ENCODE assay signal across 15 cellular contexts in genomic region chr11:118238397-118238796, GRCh38. TPM values are rescaled to one million over a fixed set of nuclear protein-coding genes. Genes with fewer than 3 reads are reported as not detected.
DNase-seq lines count a peak whose midpoint lies in the region; ATAC-seq and TF ChIP-seq lines count a peak whose summit lies in the region.
"Had no signal": no experiment of that assay in that cellular context is flagged by ENCODE, and none has a peak within 500 bp of the region (broad histone marks: within the 10 kb centered on the region; RNA-seq: fewer than 3 reads in every experiment).

No MANE protein-coding gene starts in this region.

- CTCF ChIA-PET in Caco-2 (lab: Charles Lee), result interaction anchor here (2.1 kb wide), 1 partner anchor 40 kb away, joined by 15 read pairs; no protein-coding TSS in a partner anchor
- CTCF ChIA-PET in activated CD8-positive, alpha-beta T cell treated with anti-CD3 and anti-CD28 coated beads for 36 hours (lab: Charles Lee), result interaction anchor here (0.8 kb wide), 1 partner anchor 21 kb away, joined by 3 read pairs; no protein-coding TSS in a partner anchor

- DNase-seq in CD1c-positive myeloid dendritic cell (ENCODE audit: extremely low spot score), result peak; percentile 67
- no peak for DNase-seq in Caco-2
- DNase-seq in activated CD8-positive, alpha-beta T cell treated with anti-CD3 and anti-CD28 coated beads for 36 hours, result no peak
- DNase-seq in left lung, result no peak
- DNase-seq in NCI-H2081 (lab: John Stamatoyannopoulos, UW), result no peak
- DNase-seq in dorsolateral prefrontal cortex, result no peak
- DNase-seq: activated CD8-positive, alpha-beta memory T cell treated with anti-CD3 and anti-CD28 coated beads for 24 hours; amygdala; hypothalamus; naive B cell; NCI-H1417 treated with DMSO at 0.1 percent for 48 hours; NCI-H446; uterus had no signal

- H3K4me1 Mint-ChIP-seq in Caco-2 (ENCODE audit: low read depth, unreplicated experiment), result peaks cover 65% of the 10 kb centered on the region
- peaks cover 57% of the 10 kb centered on the region for H3K4me1 Mint-ChIP-seq in activated CD8-positive, alpha-beta T cell treated with anti-CD3 and anti-CD28 coated beads for 36 hours (ENCODE audit: low read depth)

- H3K27ac Mint-ChIP-seq in Caco-2 (ENCODE audit: unreplicated experiment), result peak overlapping the region; percentile 77
- peak overlapping the region; percentile 97 for H3K27ac Mint-ChIP-seq in activated CD8-positive, alpha-beta T cell treated with anti-CD3 and anti-CD28 coated beads for 36 hours
- H3K27ac Mint-ChIP-seq: naive B cell had no signal

- H3K27ac ChIP-seq in left lung (peak overlapping the region; percentile 29 to 92), dorsolateral prefrontal cortex (no peak overlapping the region)
- H3K27ac ChIP-seq: uterus had no signal

- H3K36me3 Mint-ChIP-seq in Caco-2 (ENCODE audit: insufficient read depth, unreplicated experiment), result peaks cover 25% of the 10 kb centered on the region
- peaks cover 77% of the 10 kb centered on the region for H3K36me3 Mint-ChIP-seq in activated CD8-positive, alpha-beta T cell treated with anti-CD3 and anti-CD28 coated beads for 36 hours (ENCODE audit: low read depth)

- no TSS peak for BruUV-seq in Caco-2 (replicated peaks; lab: Mats Ljungman, UMichigan)

- no peak overlapping the region for H3K4me3 Mint-ChIP-seq in Caco-2 (ENCODE audit: unreplicated experiment)
- H3K4me3 Mint-ChIP-seq in activated CD8-positive, alpha-beta T cell treated with anti-CD3 and anti-CD28 coated beads for 36 hours, result peak overlapping the region; percentile 86
- H3K4me3 Mint-ChIP-seq: naive B cell had no signal

- H3K27me3 ChIP-seq in Caco-2 (replicated peaks; ENCODE audit: control insufficient read depth, insufficient read depth, low read length) (no peaks in the 10 kb centered on the region), left lung (no peaks in the 10 kb centered on the region), dorsolateral prefrontal cortex (peaks cover 0 to 7% (median 0%) of the 10 kb centered on the region in 45 donors)
- H3K27me3 ChIP-seq: uterus had no signal

- POLR2A ChIA-PET in Caco-2 (lab: Charles Lee), result interaction anchor here (0.7 kb wide), 1 partner anchor 24 kb away, joined by 3 read pairs; no protein-coding TSS in a partner anchor
- POLR2A ChIA-PET in activated CD8-positive, alpha-beta T cell treated with anti-CD3 and anti-CD28 coated beads for 36 hours (lab: Charles Lee), result interaction anchor here (0.6 to 9.4 kb wide), 7 partner anchors 7 to 196 kb away, joined by 3 to 364 read pairs (median 24); partner anchors contain the start of gene JAML

- TF ChIP-seq CTCF in Caco-2 (IDR thresholded peaks at IDR 0.05; ENCODE audit: insufficient read depth in 1 of 2, low read depth in 1 of 2, low read length in 1 of 2, severe bottlenecking in 1 of 2, unreplicated experiment in 1 of 2) (no peak), left lung (IDR thresholded peaks at IDR 0.05) (no peak), dorsolateral prefrontal cortex (IDR thresholded peaks at IDR 0.05 in 54 of 56, conservative IDR thresholded peaks at IDR 0.05 in 2 of 56; ENCODE audit: low read depth in 1 of 56, partially characterized antibody in 56 of 56) (no peak)
- TF ChIP-seq CTCF in activated CD8-positive, alpha-beta T cell treated with anti-CD3 and anti-CD28 coated beads for 36 hours (IDR thresholded peaks at IDR 0.05), result no peak

- peaks cover 93% of the 10 kb centered on the region for H3K4me1 ChIP-seq in Caco-2
- peaks cover 7 to 71% of the 10 kb centered on the region in 2 donors for H3K4me1 ChIP-seq in left lung
- H3K4me1 ChIP-seq: uterus had no signal

- intact Hi-C loops in Caco-2 (cut with micrococcal nuclease; ENCODE audit: unreplicated experiment), result no loop called here
- intact Hi-C loops in activated CD8-positive, alpha-beta T cell treated with anti-CD3 and anti-CD28 coated beads for 36 hours (cut with micrococcal nuclease), result loop anchor here (5.0 kb wide), 1 partner anchor 36 kb away; no protein-coding TSS in a partner anchor
- intact Hi-C loops in left lung (cut with DNase I), result no loop called here
- intact Hi-C loops in dorsolateral prefrontal cortex (cut with DNase I), result no loop called here

- no peaks in the 10 kb centered on the region for H3K9me3 Mint-ChIP-seq in Caco-2 (ENCODE audit: unreplicated experiment)
- H3K9me3 Mint-ChIP-seq in activated CD8-positive, alpha-beta T cell treated with anti-CD3 and anti-CD28 coated beads for 36 hours, result no peaks in the 10 kb centered on the region
- H3K9me3 Mint-ChIP-seq: naive B cell had no signal

- ATAC-seq in activated CD8-positive, alpha-beta T cell treated with anti-CD3 and anti-CD28 coated beads for 36 hours, result no peak
- ATAC-seq in left lung (no peak), GM21360 (IDR thresholded peaks at IDR 0.05; ENCODE audit: unreplicated experiment) (no peak)

- H3K4me3 ChIP-seq in Caco-2 (ENCODE audit: low read depth, low read length), result no peak overlapping the region
- no peak overlapping the region for H3K4me3 ChIP-seq in left lung
- no peak overlapping the region for H3K4me3 ChIP-seq in dorsolateral prefrontal cortex
- H3K4me3 ChIP-seq: uterus had no signal

- no peaks in the 10 kb centered on the region for H3K27me3 Mint-ChIP-seq in Caco-2 (ENCODE audit: insufficient read depth, unreplicated experiment)
- H3K27me3 Mint-ChIP-seq in activated CD8-positive, alpha-beta T cell treated with anti-CD3 and anti-CD28 coated beads for 36 hours, result no peaks in the 10 kb centered on the region

- H3K9me3 ChIP-seq in Caco-2, result no peaks in the 10 kb centered on the region
- H3K9me3 ChIP-seq in left lung, result no peaks in the 10 kb centered on the region
- H3K9me3 ChIP-seq: uterus had no signal

- H3K36me3 ChIP-seq in Caco-2 (ENCODE audit: control insufficient read depth, insufficient read depth, low read length) (peaks cover 3% of the 10 kb centered on the region; the same call in 1 of the 2 replicates), left lung (peaks cover 0 to 14% of the 10 kb centered on the region in 2 donors)
- H3K36me3 ChIP-seq: uterus had no signal

RNA-seq across cellular contexts. Expression of gene JAML, which starts 13.6 kb away (rescaled TPM):
- 8.9 and 12.0 TPM in 2 replicates for total RNA-seq in Caco-2 (2022)
- 100 to 1,000 TPM; 236 to 251 TPM for total RNA-seq in activated CD8-positive, alpha-beta T cell treated with anti-CD3 and anti-CD28 coated beads for 36 hours
- 10 to 100 TPM; 20.4 to 47.2 TPM for total RNA-seq in left lung
- total RNA-seq in dorsolateral prefrontal cortex, result 1 to 10 TPM in 54 of 120 experiments, under 1 TPM in 59, not detected in 7; 0.10 to 5.0 (median 0.98) TPM
- total RNA-seq: G401 had no signal

RNA-seq across cellular contexts. Expression of gene MPZL3, which starts 13.8 kb away (rescaled TPM):
- total RNA-seq in Caco-2 (2022) (29.6 and 31.8 TPM in 2 replicates), left lung (10 to 100 TPM; 13.2 to 16.3 TPM), dorsolateral prefrontal cortex (1 to 10 TPM in 50 of 120 experiments, under 1 TPM in 70; 0.24 to 2.4 (median 0.86) TPM)
- total RNA-seq in activated CD8-positive, alpha-beta T cell treated with anti-CD3 and anti-CD28 coated beads for 36 hours, result 10 to 100 TPM; 51.1 to 51.7 TPM
- total RNA-seq: G401 had no signal

RNA-seq across cellular contexts. Expression of gene MPZL2, which starts 25.7 kb away (rescaled TPM):
- 69.9 and 80.2 TPM in 2 replicates for total RNA-seq in Caco-2 (2022)
- 10 to 100 TPM; 26.2 to 31.0 TPM for total RNA-seq in activated CD8-positive, alpha-beta T cell treated with anti-CD3 and anti-CD28 coated beads for 36 hours
- total RNA-seq in left lung, result 100 to 1,000 TPM; 111 to 117 TPM
- 10 to 100 TPM in 11 of 120 experiments, 1 to 10 TPM in 98, under 1 TPM in 10, not detected in 1; 0.48 to 22.0 (median 4.5) TPM for total RNA-seq in dorsolateral prefrontal cortex
- total RNA-seq: G401 had no signal

Comparison
In these comparisons a context has a peak if more than half of its experiments do, and no peak if none do; other contexts are left out.
1. H3K27ac ChIP-seq: peak in left lung (2 of 2); none in dorsolateral prefrontal cortex (0 of 59).
2. RNA of gene JAML, which starts 13.6 kb away (total RNA-seq): 236 to 251 TPM in activated CD8-positive, alpha-beta T cell treated with anti-CD3 and anti-CD28 coated beads for 36 hours; 20.4 to 47.2 TPM in left lung, 8.9 to 12.0 TPM in Caco-2 and 0.10 to 5.0 TPM in dorsolateral prefrontal cortex; every median in the first group is over 4 times any median in the second.